24 cellular contexts compared by ENCODE assay signal in the genomic region with DNA sequence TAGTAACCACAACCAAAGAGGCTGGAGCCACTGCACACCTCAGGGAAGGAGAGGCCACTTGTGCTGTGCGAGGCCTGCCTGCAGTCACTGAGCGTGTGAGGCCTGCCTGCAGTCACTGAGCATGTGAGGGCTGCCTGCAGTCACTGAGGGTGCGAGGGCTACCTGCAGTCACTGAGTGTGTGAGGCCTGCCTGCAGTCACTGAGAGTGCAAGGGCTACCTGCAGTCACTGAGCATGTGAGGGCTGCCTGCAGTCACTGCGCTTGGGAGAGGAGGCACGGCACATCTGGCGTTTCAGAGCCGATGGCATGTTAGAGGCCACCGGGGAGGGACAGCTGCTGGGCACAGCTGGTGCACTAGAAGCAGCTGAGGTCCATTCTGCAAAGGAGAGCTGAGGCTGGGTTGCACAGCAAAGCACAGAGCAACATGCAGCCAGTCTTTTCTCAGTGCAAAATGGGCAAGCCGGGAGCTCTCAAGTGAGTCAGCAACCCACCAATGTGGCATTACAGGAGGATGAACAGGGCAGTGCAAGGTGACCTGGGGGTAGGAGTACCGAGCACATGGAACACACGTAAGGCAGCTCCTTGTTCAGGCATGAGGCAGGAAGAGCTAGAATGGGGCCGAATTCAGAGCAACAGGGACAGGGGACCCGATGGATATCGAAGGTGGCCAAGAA.
"Had no signal": no experiment of that assay in that cellular context is flagged by ENCODE, and none has a peak within 500 bp of the region (broad histone marks: within the 10 kb centered on the region; RNA-seq: fewer than 3 reads in every experiment).

No MANE protein-coding gene starts in this region.

- H3K4me1 Mint-ChIP-seq: activated CD4-positive, alpha-beta memory T cell treated with anti-CD3 and anti-CD28 coated beads, Interleukin-2, amount 10 ng/mL, durations not matched to agents 7 days and 5 days; activated CD4-positive, alpha-beta T cell treated with anti-CD3 and anti-CD28 coated beads, Interleukin-2, amount 10 ng/mL, durations not matched to agents 7 days and 5 days; activated naive CD8-positive, alpha-beta T cell treated with anti-CD3 and anti-CD28 coated beads, Interleukin-2, amount 10 ng/mL, durations not matched to agents 7 days and 5 days; activated T-helper 17 cell treated with anti-CD3 and anti-CD28 coated beads, Interleukin-2, amount 50 U/mL, for 72 hours; T-cell had no signal

- H3K4me2 ChIP-seq: PC-9 had no signal

- H3K4me3 Mint-ChIP-seq: activated CD4-positive, alpha-beta memory T cell treated with anti-CD3 and anti-CD28 coated beads, Interleukin-2, amount 10 ng/mL, durations not matched to agents 7 days and 5 days; activated CD4-positive, alpha-beta T cell treated with anti-CD3 and anti-CD28 coated beads, Interleukin-2, amount 10 ng/mL, durations not matched to agents 7 days and 5 days; activated naive CD8-positive, alpha-beta T cell treated with anti-CD3 and anti-CD28 coated beads, Interleukin-2, amount 10 ng/mL, durations not matched to agents 7 days and 5 days; activated T-helper 17 cell treated with anti-CD3 and anti-CD28 coated beads, Interleukin-2, amount 50 U/mL, for 72 hours; T-cell had no signal

- H3K27ac Mint-ChIP-seq: activated CD4-positive, alpha-beta memory T cell treated with anti-CD3 and anti-CD28 coated beads, Interleukin-2, amount 10 ng/mL, durations not matched to agents 7 days and 5 days; activated CD4-positive, alpha-beta T cell treated with anti-CD3 and anti-CD28 coated beads, Interleukin-2, amount 10 ng/mL, durations not matched to agents 7 days and 5 days; activated naive CD8-positive, alpha-beta T cell treated with anti-CD3 and anti-CD28 coated beads, Interleukin-2, amount 10 ng/mL, durations not matched to agents 7 days and 5 days; activated T-helper 17 cell treated with anti-CD3 and anti-CD28 coated beads, Interleukin-2, amount 50 U/mL, for 72 hours; T-cell had no signal

- H3K4me3 ChIP-seq: adrenal gland, PC-9, SK-N-MC had no signal

- ATAC-seq: activated T-helper 17 cell treated with anti-CD3 and anti-CD28 coated beads, Interleukin-2, amount 50 U/mL, for 72 hours; T-cell had no signal

- DNase-seq: activated CD4-positive, alpha-beta memory T cell treated with anti-CD3 and anti-CD28 coated beads, Interleukin-2, amount 10 ng/mL, durations not matched to agents 7 days and 5 days; activated CD4-positive, alpha-beta T cell treated with anti-CD3 and anti-CD28 coated beads, Interleukin-2, amount 10 ng/mL, durations not matched to agents 7 days and 5 days; activated CD4-positive, CD25-positive, alpha-beta regulatory T cell; activated naive CD4-positive, alpha-beta T cell treated with anti-CD3 and anti-CD28 coated beads, Interleukin-2, amount 50 U/mL, for 16 hours; activated naive CD8-positive, alpha-beta T cell treated with anti-CD3 and anti-CD28 coated beads, Interleukin-2, amount 10 ng/mL, durations not matched to agents 7 days and 5 days; activated T-cell treated with anti-CD3 and anti-CD28 coated beads for 4 hours; activated T-cell treated with anti-CD3 and anti-CD28 coated beads, Interleukin-2, amount 50 U/mL, for 48 hours; adrenal gland; anterior cingulate cortex; caudate nucleus; Kasumi-1; KBM-7; NCI-H1105 treated with DMSO at 0.1 percent for 48 hours; NCI-H1436 treated with DMSO at 0.1 percent for 48 hours; NCI-H187; NCI-H2081; NCI-H510A treated with DMSO at 0.1 percent for 48 hours; NCI-H69; PC-9; T-cell; T1000 had no signal

- H3K27ac ChIP-seq: adrenal gland, PC-9, SK-N-MC, VCaP had no signal

- H3K36me3 Mint-ChIP-seq: activated naive CD8-positive, alpha-beta T cell treated with anti-CD3 and anti-CD28 coated beads, Interleukin-2, amount 10 ng/mL, durations not matched to agents 7 days and 5 days; T-cell had no signal

- H2AFZ ChIP-seq: PC-9 had no signal

- H3K27me3 Mint-ChIP-seq: activated CD4-positive, alpha-beta memory T cell treated with anti-CD3 and anti-CD28 coated beads, Interleukin-2, amount 10 ng/mL, durations not matched to agents 7 days and 5 days; activated CD4-positive, alpha-beta T cell treated with anti-CD3 and anti-CD28 coated beads, Interleukin-2, amount 10 ng/mL, durations not matched to agents 7 days and 5 days; activated naive CD8-positive, alpha-beta T cell treated with anti-CD3 and anti-CD28 coated beads, Interleukin-2, amount 10 ng/mL, durations not matched to agents 7 days and 5 days had no signal

- H3K27me3 ChIP-seq: adrenal gland had no signal

- H3K9me3 ChIP-seq: adrenal gland had no signal

- H3K36me3 ChIP-seq: adrenal gland had no signal

- H3K9me3 Mint-ChIP-seq: activated CD4-positive, alpha-beta memory T cell treated with anti-CD3 and anti-CD28 coated beads, Interleukin-2, amount 10 ng/mL, durations not matched to agents 7 days and 5 days; activated CD4-positive, alpha-beta T cell treated with anti-CD3 and anti-CD28 coated beads, Interleukin-2, amount 10 ng/mL, durations not matched to agents 7 days and 5 days; activated naive CD8-positive, alpha-beta T cell treated with anti-CD3 and anti-CD28 coated beads, Interleukin-2, amount 10 ng/mL, durations not matched to agents 7 days and 5 days; activated T-helper 17 cell treated with anti-CD3 and anti-CD28 coated beads, Interleukin-2, amount 50 U/mL, for 72 hours; T-cell had no signal
